1 cellular context compared by ENCODE assay signal in the genomic region with DNA sequence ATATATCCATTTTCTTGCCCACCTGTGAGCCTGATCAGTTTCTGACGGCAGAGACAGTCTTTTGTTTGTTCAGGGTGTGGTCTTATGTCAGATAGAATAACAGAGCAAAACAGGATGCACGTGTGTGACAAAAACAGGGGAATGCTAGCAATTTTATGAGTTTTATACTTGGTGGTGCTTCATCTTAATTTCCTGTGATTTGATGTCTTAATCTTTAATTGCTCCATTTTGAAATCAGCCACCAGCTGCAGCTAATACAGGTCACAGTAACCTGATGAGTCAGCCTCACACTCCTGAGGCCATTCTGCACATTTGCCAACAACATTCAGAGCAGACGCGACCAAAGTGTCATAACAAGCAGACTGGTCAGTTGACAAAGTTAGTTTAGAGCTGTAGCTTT.
TF ChIP-seq lines count a peak whose summit lies in the region.

No MANE protein-coding gene starts in this region.

TF ChIP-seq in HCT116, 20 proteins besides CTCF, POLR2A, EP300 and RAD21:
- TF ChIP-seq CBX3 (IDR thresholded peaks at IDR 0.05; ENCODE audit: low read depth) (no peak), EZH2phosphoT487 (IDR thresholded peaks at IDR 0.05; ENCODE audit: borderline replicate concordance) (no peak), FOSL1 (IDR thresholded peaks at IDR 0.05; ENCODE audit: low read depth) (no peak), EGR1 (IDR thresholded peaks at IDR 0.05; ENCODE audit: low read depth) (no peak), YY1 (IDR thresholded peaks at IDR 0.05; ENCODE audit: extremely low read depth, insufficient replicate concordance, low read depth, low read length) (no peak), REST (IDR thresholded peaks at IDR 0.05; ENCODE audit: low read depth) (no peak), CEBPB (IDR thresholded peaks at IDR 0.05; ENCODE audit: low read depth) (no peak), SRF (IDR thresholded peaks at IDR 0.05; ENCODE audit: low read depth) (no peak), POLR2AphosphoS5 (IDR thresholded peaks at IDR 0.05; ENCODE audit: low read depth, low read length) (no peak), ZBTB33 (IDR thresholded peaks at IDR 0.05; ENCODE audit: extremely low read depth, insufficient replicate concordance, low read length) (no peak), SP1 (IDR thresholded peaks at IDR 0.05; ENCODE audit: low read depth) (no peak), TCF7L2 (IDR thresholded peaks at IDR 0.05; ENCODE audit: borderline replicate concordance, extremely low read depth, insufficient read depth, insufficient read length) (no peak), ZNF274 (IDR thresholded peaks at IDR 0.05; ENCODE audit: low read depth, low read length) (no peak), ZFX (IDR thresholded peaks at IDR 0.05) (no peak), EZH2 (IDR thresholded peaks at IDR 0.05) (no peak), ELF1 (IDR thresholded peaks at IDR 0.05; ENCODE audit: borderline replicate concordance, low read depth) (no peak)
- TF ChIP-seq, protein P1, sequence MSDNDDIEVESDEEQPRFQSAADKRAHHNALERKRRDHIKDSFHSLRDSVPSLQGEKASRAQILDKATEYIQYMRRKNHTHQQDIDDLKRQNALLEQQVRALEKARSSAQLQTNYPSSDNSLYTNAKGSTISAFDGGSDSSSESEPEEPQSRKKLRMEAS (IDR thresholded peaks at IDR 0.05) = no peak
- TF ChIP-seq, protein P2, sequence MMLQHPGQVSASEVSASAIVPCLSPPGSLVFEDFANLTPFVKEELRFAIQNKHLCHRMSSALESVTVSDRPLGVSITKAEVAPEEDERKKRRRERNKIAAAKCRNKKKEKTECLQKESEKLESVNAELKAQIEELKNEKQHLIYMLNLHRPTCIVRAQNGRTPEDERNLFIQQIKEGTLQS (IDR thresholded peaks at IDR 0.05) = no peak
